Comparison of ENCODE assay signal across 8 cellular contexts in the genomic region with DNA sequence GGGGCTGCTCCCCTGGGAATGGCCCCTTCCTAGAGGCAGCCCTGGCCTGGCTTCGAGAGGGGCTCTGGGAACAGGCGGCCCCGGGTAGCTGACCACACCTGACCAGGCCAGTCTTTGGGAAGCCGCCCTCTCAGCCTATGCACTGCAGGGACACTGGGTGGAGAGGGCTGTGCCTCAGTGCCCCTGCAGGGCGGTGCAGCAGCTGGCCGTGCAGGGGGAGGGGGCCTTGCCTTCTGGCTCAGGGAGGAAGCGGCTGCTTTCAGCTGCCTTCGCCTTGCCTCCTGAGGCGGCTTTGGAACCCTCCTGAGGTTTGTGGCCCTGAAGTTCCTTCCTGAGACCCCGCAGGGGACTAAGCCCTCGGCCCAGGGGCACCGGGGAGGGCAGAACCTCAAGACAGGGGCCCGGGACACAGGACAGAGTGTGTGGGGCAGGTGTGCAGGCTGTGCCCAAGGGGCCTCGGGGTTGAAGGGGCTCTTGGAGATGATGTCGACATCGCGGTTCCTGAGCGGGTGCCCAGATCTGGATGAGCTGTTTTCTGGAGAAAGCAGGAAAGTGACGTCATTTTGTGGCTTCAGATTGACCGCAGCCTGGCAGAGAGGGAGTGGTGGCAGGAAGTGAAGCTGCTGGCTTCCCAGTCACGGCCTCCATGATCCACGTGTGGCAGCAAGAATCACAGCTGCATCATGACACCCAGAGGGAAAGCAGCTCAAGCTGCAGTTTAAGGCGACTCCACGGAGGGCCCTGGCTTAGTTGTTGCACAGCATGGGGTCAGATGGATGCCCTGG. TPM values are rescaled to one million over a fixed set of nuclear protein-coding genes. Genes with fewer than 3 reads are reported as not detected.
DNase-seq lines count a peak whose midpoint lies in the region; ATAC-seq and TF ChIP-seq lines count a peak whose summit lies in the region.

No MANE protein-coding gene starts in this region.

- H3K4me2 ChIP-seq in fibroblast of lung (ENCODE audit: extremely low read depth, insufficient read depth, low read length) = peak overlapping the region; percentile 38

- TF ChIP-seq EP300 in tibial nerve (IDR thresholded peaks at IDR 0.05) = peak in 1 of 2 donors; percentile 77

- no peak overlapping the region for H2AFZ ChIP-seq in fibroblast of lung (ENCODE audit: low read length)

- H3K4me1 ChIP-seq in fibroblast of lung (ENCODE audit: control insufficient read depth, extremely low read depth, insufficient read depth, low read length) (peaks cover 27% of the 10 kb centered on the region), tibial nerve (peaks cover 0 to 55% (median 39%) of the 10 kb centered on the region in 4 donors)

- H4K20me1 ChIP-seq in fibroblast of lung (ENCODE audit: control insufficient read depth, extremely low read depth, insufficient read depth, low read length) = no peaks in the 10 kb centered on the region

- no peaks in the 10 kb centered on the region for H3K9me3 ChIP-seq in fibroblast of lung (ENCODE audit: control insufficient read depth, insufficient read depth, low read depth, low read length)
- H3K9me3 ChIP-seq in tibial nerve = no peaks in the 10 kb centered on the region

- no peak overlapping the region for H3K9ac ChIP-seq in fibroblast of lung (ENCODE audit: insufficient read depth, low read length)

- ATAC-seq in HG03280 (IDR thresholded peaks at IDR 0.05; ENCODE audit: unreplicated experiment) = no peak

- 35 to 47% methylated on average over 18 to 23 of the region's 24 CpGs for WGBS in tibial nerve, 2 donors

- H3K79me2 ChIP-seq in fibroblast of lung (ENCODE audit: control insufficient read depth, insufficient read depth, low read length) = no peaks in the 10 kb centered on the region

- H3K4me3 ChIP-seq in fibroblast of lung (replicated peaks in 1 of 4; ENCODE audit: control extremely low read depth in 1 of 4, insufficient read depth in 1 of 4, low read depth in 3 of 4, low read length in 4 of 4) = no peak overlapping the region
- H3K4me3 ChIP-seq in tibial nerve = no peak overlapping the region

- H3K27ac ChIP-seq in fibroblast of lung (ENCODE audit: insufficient read depth, low read length) = peak overlapping the region; percentile 89
- H3K27ac ChIP-seq in tibial nerve = peak overlapping the region; percentile 2 to 94 (median 72)

- H3K36me3 ChIP-seq in fibroblast of lung (ENCODE audit: control insufficient read depth, insufficient read depth, low read length) (no peaks in the 10 kb centered on the region), tibial nerve (no peaks in the 10 kb centered on the region)

- H3K27me3 ChIP-seq in fibroblast of lung (ENCODE audit: control insufficient read depth, insufficient read depth, low read length) (no peaks in the 10 kb centered on the region), tibial nerve (no peaks in the 10 kb centered on the region)

- intact Hi-C loops in posterior cingulate gyrus (cut with DNase I) = no loop called here

- no peak for TF ChIP-seq CTCF in fibroblast of lung (conservative IDR thresholded peaks at IDR 0.05 in 1 of 2, IDR thresholded peaks at IDR 0.05 in 1 of 2; ENCODE audit: low read depth in 1 of 2, low read length in 2 of 2)
- no peak for TF ChIP-seq CTCF in tibial nerve (IDR thresholded peaks at IDR 0.05)

- TF ChIP-seq POLR2A in tibial nerve (IDR thresholded peaks at IDR 0.05) = peak in 1 of 2 donors; percentile 13

- DNase-seq in COLO829 (ENCODE audit: low spot score) = peak; percentile 74
- peak; percentile 88 for DNase-seq in OCI-M1 (lab: John Stamatoyannopoulos, UW)
- peak; percentile 87 for DNase-seq in activated T-cell treated with anti-CD3 and anti-CD28 coated beads for 48 hours (ENCODE audit: low read depth)
- peak; percentile 99 for DNase-seq in fibroblast of lung (ENCODE audit: low read depth in 2 of 2)
- peak in 8 of 10 donors; percentile 25 to 92 (median 56) for DNase-seq in posterior cingulate gyrus
- peak; percentile 78 to 85 for DNase-seq in tibial nerve (ENCODE audit: low spot score in 2 of 2)
- no peak for DNase-seq in DMS79 treated with DMSO at 0.1 percent for 48 hours (lab: John Stamatoyannopoulos, UW)

RNA-seq across cellular contexts. Expression of a gene that starts 17.7 kb away (rescaled TPM):
- total RNA-seq in fibroblast of lung = 1.0 and 2.0 TPM in 2 replicates
- 0.23 and 0.26 TPM in 2 replicates for polyA plus RNA-seq in fibroblast of lung
- 0.26 and 0.47 TPM in 2 replicates for polyA plus RNA-seq in fibroblast of lung (2012)
- 0.26 TPM in 1 of 2 replicates, not detected in the other for polyA minus RNA-seq in fibroblast of lung (ENCODE audit: low replicate concordance)
- 10 to 100 TPM in 1 of 4 donors, 1 to 10 TPM in 3; 2.7 to 11.3 (median 6.4) TPM for total RNA-seq in tibial nerve

RNA-seq across cellular contexts. Expression of a gene that starts 21.4 kb away (rescaled TPM):
- total RNA-seq in fibroblast of lung = not detected in 2 replicates
- not detected in 2 replicates for polyA plus RNA-seq in fibroblast of lung
- not detected in 2 replicates for polyA plus RNA-seq in fibroblast of lung (2012)
- polyA minus RNA-seq in fibroblast of lung (ENCODE audit: low replicate concordance) = not detected in 2 replicates
- total RNA-seq in tibial nerve = 10 to 100 TPM in 1 of 4 donors, 1 to 10 TPM in 3; 2.5 to 10.5 (median 4.9) TPM

RNA-seq across cellular contexts. Expression of a gene that starts 29.0 kb away (rescaled TPM):
- total RNA-seq in fibroblast of lung (not detected in 2 replicates), tibial nerve (not detected)
- polyA plus RNA-seq in fibroblast of lung = not detected in 2 replicates
- polyA plus RNA-seq in fibroblast of lung (2012) = not detected in 2 replicates
- not detected in 2 replicates for polyA minus RNA-seq in fibroblast of lung (ENCODE audit: low replicate concordance)

RNA-seq across cellular contexts. Expression of a gene that starts 49.7 kb away (rescaled TPM):
- 51.6 and 60.8 TPM in 2 replicates for total RNA-seq in fibroblast of lung
- 31.0 and 46.0 TPM in 2 replicates for polyA plus RNA-seq in fibroblast of lung
- polyA plus RNA-seq in fibroblast of lung (2012) = 42.2 and 63.2 TPM in 2 replicates
- polyA minus RNA-seq in fibroblast of lung (ENCODE audit: low replicate concordance) = 56.9 and 75.9 TPM in 2 replicates
- total RNA-seq in tibial nerve = 10 to 100 TPM; 35.8 to 73.5 (median 45.7) TPM

RNA-seq across cellular contexts. Expression of a gene that starts 49.7 kb away (rescaled TPM):
- 23.6 and 27.7 TPM in 2 replicates for total RNA-seq in fibroblast of lung
- polyA plus RNA-seq in fibroblast of lung = 18.5 and 25.2 TPM in 2 replicates
- 28.3 and 42.8 TPM in 2 replicates for polyA plus RNA-seq in fibroblast of lung (2012)
- 9.4 and 44.2 TPM in 2 replicates for polyA minus RNA-seq in fibroblast of lung (ENCODE audit: low replicate concordance)
- 10 to 100 TPM; 29.3 to 44.8 (median 35.0) TPM for total RNA-seq in tibial nerve
